ENCODE assay signal across 1 cellular context in the genomic region with DNA sequence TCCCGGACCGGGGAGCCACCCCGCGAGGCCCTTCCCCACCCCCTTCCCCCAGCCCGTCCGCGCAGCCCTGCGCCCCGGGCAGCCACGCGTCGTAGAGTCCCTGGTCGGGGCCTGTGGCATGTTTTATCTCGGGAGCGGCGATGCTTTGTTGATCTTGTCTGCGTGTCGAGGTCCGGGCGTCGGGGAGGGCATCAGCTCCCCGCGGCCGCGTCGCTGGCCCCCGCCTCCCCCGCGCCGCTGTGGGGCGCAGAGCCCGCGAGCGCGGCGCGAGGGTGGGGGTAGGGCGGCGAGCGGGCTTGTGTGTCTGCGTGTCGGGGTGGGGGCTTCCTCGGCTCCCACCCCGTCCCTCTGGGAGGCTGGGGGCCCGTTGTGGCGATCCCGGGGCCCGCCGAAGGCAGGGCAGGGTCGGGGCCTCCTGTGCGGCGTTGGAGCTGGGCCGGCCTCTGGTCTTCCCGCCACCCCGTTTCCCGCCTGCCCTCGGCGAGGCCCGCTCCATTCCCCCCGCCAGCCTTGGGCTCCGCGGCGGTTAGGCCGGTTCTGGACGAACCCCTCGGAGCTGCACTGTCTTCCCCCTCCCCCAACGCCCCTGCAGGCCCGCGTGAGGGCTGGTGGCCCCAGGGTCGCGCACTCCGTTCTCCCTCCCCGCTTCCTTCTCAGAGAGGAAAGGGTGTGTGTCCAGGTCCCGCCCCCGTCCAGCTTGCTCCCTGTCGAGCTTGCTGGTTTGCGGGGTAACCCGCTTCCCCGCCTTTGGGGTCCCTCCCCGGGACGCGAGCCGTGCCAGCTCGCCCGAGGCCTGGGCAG.
A peak's percentile ranks its signal among the peaks of the same experiment; 100 is the strongest.
TF ChIP-seq lines count a peak whose summit lies in the region.

No MANE protein-coding gene starts in this region.

TF ChIP-seq in HepG2, 621 proteins besides CTCF, POLR2A, EP300 and RAD21 (continued from another document and continues in another):
- TF ChIP-seq KAT8 (CRISPR knock-in tag; IDR thresholded peaks at IDR 0.05) (peak; percentile 14; the same call in 1 of the 2 replicates), HNRNPUL1 (IDR thresholded peaks at IDR 0.05; ENCODE audit: low read depth, low read length) (no peak), PRPF4 (IDR thresholded peaks at IDR 0.05; ENCODE audit: low read depth, low read length, poor library complexity, severe bottlenecking) (no peak), ZNF784 (CRISPR knock-in tag; IDR thresholded peaks at IDR 0.05; ENCODE audit: borderline replicate concordance) (no peak; the same call in 1 of the 2 replicates), PAWR (CRISPR knock-in tag; IDR thresholded peaks at IDR 0.05; ENCODE audit: borderline replicate concordance) (no peak), SYNCRIP (IDR thresholded peaks at IDR 0.05; ENCODE audit: insufficient read depth, low read depth, low read length) (no peak), HDAC1 (CRISPR knock-in tag; IDR thresholded peaks at IDR 0.05) (peak; percentile 49; the same call in 1 of the 2 replicates), MAFF (IDR thresholded peaks at IDR 0.05; ENCODE audit: low read depth, low read length) (no peak), RFX3 (CRISPR knock-in tag; IDR thresholded peaks at IDR 0.05) (no peak), TMF1 (CRISPR knock-in tag; IDR thresholded peaks at IDR 0.05; ENCODE audit: low read depth) (no peak; the same call in 1 of the 2 replicates), ZNF7 (CRISPR knock-in tag; IDR thresholded peaks at IDR 0.05) (no peak), KLF6 (CRISPR knock-in tag; IDR thresholded peaks at IDR 0.05) (no peak), MBD4 (IDR thresholded peaks at IDR 0.05; ENCODE audit: borderline replicate concordance, low read length) (no peak), PLSCR1 (CRISPR knock-in tag; IDR thresholded peaks at IDR 0.05; ENCODE audit: borderline replicate concordance) (0 out of 2 replicates have a peak, but pooled peaks have one; percentile 57), GPBP1L1 (CRISPR knock-in tag; IDR thresholded peaks at IDR 0.05) (no peak), RCOR2 (CRISPR knock-in tag; IDR thresholded peaks at IDR 0.05) (no peak), ZNF737 (CRISPR knock-in tag; IDR thresholded peaks at IDR 0.05; ENCODE audit: borderline replicate concordance) (0 out of 2 replicates have a peak, but pooled peaks have one; percentile 70), TEAD2 (CRISPR knock-in tag; IDR thresholded peaks at IDR 0.05) (peak; percentile 52; the same call in 1 of the 2 replicates), ZNF235 (CRISPR knock-in tag; IDR thresholded peaks at IDR 0.05; ENCODE audit: borderline replicate concordance) (0 out of 2 replicates have a peak, but pooled peaks have one; percentile 50), ZNF124 (CRISPR knock-in tag; IDR thresholded peaks at IDR 0.05) (0 out of 2 replicates have a peak, but pooled peaks have one; percentile 47), ARID4A (CRISPR knock-in tag; IDR thresholded peaks at IDR 0.05; ENCODE audit: borderline replicate concordance) (peak; percentile 47; the same call in 1 of the 2 replicates), HNRNPLL (IDR thresholded peaks at IDR 0.05; ENCODE audit: low read depth, low read length, poor library complexity, severe bottlenecking) (peak; percentile 62), ZNF274 (CRISPR knock-in tag; IDR thresholded peaks at IDR 0.05) (0 out of 2 replicates have a peak, but pooled peaks have one; percentile 5), NCOR1 (IDR thresholded peaks at IDR 0.05; ENCODE audit: borderline replicate concordance, low read length) (no peak), YEATS4 (CRISPR knock-in tag; IDR thresholded peaks at IDR 0.05; ENCODE audit: borderline replicate concordance) (no peak), BCL6 (CRISPR knock-in tag; IDR thresholded peaks at IDR 0.05) (no peak; the same call in 1 of the 2 replicates), ZBTB42 (CRISPR knock-in tag; IDR thresholded peaks at IDR 0.05) (no peak), THAP11 (CRISPR knock-in tag; IDR thresholded peaks at IDR 0.05) (no peak), RORA (CRISPR knock-in tag; IDR thresholded peaks at IDR 0.05) (no peak), REPIN1 (CRISPR knock-in tag; IDR thresholded peaks at IDR 0.05; ENCODE audit: borderline replicate concordance, low read depth) (peak; percentile 53; the same call in 1 of the 2 replicates), ZNF225 (CRISPR knock-in tag; IDR thresholded peaks at IDR 0.05) (no peak), NRL (CRISPR knock-in tag; IDR thresholded peaks at IDR 0.05; ENCODE audit: borderline replicate concordance) (peak; percentile 2; the same call in 1 of the 2 replicates), ZNF644 (CRISPR knock-in tag; IDR thresholded peaks at IDR 0.05; ENCODE audit: low read depth) (no peak)
- TF ChIP-seq, protein P1, sequence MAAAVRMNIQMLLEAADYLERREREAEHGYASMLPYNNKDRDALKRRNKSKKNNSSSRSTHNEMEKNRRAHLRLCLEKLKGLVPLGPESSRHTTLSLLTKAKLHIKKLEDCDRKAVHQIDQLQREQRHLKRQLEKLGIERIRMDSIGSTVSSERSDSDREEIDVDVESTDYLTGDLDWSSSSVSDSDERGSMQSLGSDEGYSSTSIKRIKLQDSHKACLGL (CRISPR knock-in tag; IDR thresholded peaks at IDR 0.05), result no peak; the same call in 1 of the 2 replicates
- TF ChIP-seq, protein P2, sequence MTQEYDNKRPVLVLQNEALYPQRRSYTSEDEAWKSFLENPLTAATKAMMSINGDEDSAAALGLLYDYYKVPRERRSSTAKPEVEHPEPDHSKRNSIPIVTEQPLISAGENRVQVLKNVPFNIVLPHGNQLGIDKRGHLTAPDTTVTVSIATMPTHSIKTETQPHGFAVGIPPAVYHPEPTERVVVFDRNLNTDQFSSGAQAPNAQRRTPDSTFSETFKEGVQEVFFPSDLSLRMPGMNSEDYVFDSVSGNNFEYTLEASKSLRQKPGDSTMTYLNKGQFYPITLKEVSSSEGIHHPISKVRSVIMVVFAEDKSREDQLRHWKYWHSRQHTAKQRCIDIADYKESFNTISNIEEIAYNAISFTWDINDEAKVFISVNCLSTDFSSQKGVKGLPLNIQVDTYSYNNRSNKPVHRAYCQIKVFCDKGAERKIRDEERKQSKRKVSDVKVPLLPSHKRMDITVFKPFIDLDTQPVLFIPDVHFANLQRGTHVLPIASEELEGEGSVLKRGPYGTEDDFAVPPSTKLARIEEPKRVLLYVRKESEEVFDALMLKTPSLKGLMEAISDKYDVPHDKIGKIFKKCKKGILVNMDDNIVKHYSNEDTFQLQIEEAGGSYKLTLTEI (CRISPR knock-in tag; conservative IDR thresholded peaks at IDR 0.05), result no peak
- TF ChIP-seq, protein P3, sequence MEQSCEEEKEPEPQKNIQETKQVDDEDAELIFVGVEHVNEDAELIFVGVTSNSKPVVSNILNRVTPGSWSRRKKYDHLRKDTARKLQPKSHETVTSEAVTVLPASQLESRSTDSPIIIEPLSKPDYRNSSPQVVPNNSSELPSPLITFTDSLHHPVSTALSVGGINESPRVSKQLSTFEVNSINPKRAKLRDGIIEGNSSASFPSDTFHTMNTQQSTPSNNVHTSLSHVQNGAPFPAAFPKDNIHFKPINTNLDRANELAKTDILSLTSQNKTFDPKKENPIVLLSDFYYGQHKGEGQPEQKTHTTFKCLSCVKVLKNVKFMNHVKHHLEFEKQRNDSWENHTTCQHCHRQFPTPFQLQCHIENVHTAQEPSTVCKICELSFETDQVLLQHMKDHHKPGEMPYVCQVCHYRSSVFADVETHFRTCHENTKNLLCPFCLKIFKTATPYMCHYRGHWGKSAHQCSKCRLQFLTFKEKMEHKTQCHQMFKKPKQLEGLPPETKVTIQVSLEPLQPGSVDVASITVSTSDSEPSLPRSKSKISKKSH (CRISPR knock-in tag; IDR thresholded peaks at IDR 0.05; ENCODE audit: borderline replicate concordance), result peak; percentile 31; the same call in 1 of the 2 replicates
- TF ChIP-seq, protein P4, sequence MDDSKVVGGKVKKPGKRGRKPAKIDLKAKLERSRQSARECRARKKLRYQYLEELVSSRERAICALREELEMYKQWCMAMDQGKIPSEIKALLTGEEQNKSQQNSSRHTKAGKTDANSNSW (CRISPR knock-in tag; IDR thresholded peaks at IDR 0.05; ENCODE audit: borderline replicate concordance), result no peak
- TF ChIP-seq, protein P5, sequence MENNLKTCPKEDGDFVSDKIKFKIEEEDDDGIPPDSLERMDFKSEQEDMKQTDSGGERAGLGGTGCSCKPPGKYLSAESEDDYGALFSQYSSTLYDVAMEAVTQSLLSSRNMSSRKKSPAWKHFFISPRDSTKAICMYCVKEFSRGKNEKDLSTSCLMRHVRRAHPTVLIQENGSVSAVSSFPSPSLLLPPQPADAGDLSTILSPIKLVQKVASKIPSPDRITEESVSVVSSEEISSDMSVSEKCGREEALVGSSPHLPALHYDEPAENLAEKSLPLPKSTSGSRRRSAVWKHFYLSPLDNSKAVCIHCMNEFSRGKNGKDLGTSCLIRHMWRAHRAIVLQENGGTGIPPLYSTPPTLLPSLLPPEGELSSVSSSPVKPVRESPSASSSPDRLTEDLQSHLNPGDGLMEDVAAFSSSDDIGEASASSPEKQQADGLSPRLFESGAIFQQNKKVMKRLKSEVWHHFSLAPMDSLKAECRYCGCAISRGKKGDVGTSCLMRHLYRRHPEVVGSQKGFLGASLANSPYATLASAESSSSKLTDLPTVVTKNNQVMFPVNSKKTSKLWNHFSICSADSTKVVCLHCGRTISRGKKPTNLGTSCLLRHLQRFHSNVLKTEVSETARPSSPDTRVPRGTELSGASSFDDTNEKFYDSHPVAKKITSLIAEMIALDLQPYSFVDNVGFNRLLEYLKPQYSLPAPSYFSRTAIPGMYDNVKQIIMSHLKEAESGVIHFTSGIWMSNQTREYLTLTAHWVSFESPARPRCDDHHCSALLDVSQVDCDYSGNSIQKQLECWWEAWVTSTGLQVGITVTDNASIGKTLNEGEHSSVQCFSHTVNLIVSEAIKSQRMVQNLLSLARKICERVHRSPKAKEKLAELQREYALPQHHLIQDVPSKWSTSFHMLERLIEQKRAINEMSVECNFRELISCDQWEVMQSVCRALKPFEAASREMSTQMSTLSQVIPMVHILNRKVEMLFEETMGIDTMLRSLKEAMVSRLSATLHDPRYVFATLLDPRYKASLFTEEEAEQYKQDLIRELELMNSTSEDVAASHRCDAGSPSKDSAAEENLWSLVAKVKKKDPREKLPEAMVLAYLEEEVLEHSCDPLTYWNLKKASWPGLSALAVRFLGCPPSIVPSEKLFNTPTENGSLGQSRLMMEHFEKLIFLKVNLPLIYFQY (CRISPR knock-in tag; IDR thresholded peaks at IDR 0.05; ENCODE audit: borderline replicate concordance), result no peak
- TF ChIP-seq, protein P6, sequence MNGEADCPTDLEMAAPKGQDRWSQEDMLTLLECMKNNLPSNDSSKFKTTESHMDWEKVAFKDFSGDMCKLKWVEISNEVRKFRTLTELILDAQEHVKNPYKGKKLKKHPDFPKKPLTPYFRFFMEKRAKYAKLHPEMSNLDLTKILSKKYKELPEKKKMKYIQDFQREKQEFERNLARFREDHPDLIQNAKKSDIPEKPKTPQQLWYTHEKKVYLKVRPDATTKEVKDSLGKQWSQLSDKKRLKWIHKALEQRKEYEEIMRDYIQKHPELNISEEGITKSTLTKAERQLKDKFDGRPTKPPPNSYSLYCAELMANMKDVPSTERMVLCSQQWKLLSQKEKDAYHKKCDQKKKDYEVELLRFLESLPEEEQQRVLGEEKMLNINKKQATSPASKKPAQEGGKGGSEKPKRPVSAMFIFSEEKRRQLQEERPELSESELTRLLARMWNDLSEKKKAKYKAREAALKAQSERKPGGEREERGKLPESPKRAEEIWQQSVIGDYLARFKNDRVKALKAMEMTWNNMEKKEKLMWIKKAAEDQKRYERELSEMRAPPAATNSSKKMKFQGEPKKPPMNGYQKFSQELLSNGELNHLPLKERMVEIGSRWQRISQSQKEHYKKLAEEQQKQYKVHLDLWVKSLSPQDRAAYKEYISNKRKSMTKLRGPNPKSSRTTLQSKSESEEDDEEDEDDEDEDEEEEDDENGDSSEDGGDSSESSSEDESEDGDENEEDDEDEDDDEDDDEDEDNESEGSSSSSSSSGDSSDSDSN (CRISPR knock-in tag; IDR thresholded peaks at IDR 0.05), result peak; percentile 55; the same call in 1 of the 2 replicates
